ENCODE assay signal across 25 cellular contexts in genomic region chr12:27995406-27995805, GRCh38. TPM values are rescaled to one million over a fixed set of nuclear protein-coding genes. Genes with fewer than 3 reads are reported as not detected.
DNase-seq lines count a peak whose midpoint lies in the region; ATAC-seq and TF ChIP-seq lines count a peak whose summit lies in the region.
"Had no signal": no experiment of that assay in that cellular context is flagged by ENCODE, and none has a peak within 500 bp of the region (broad histone marks: within the 10 kb centered on the region; RNA-seq: fewer than 3 reads in every experiment).

No MANE protein-coding gene starts in this region.

- H2AFZ ChIP-seq in GM23338 = peak overlapping the region; percentile 63; the same call in 1 of the 2 replicates

- H3K4me3 ChIP-seq in GM23338 = no peak overlapping the region
- H3K4me3 ChIP-seq: BLaER1, GM12878 had no signal

- no peaks in the 10 kb centered on the region for H3K36me3 Mint-ChIP-seq in GM23338 (ENCODE audit: low read depth)
- no peaks in the 10 kb centered on the region for H3K36me3 Mint-ChIP-seq in activated T-helper 17 cell treated with anti-CD3 and anti-CD28 coated beads, Interleukin-2, amount 50 U/mL, for 72 hours (ENCODE audit: low read depth)
- H3K36me3 Mint-ChIP-seq: CD14-positive monocyte; CD4-positive, alpha-beta memory T cell; CD4-positive, CD25-positive, alpha-beta regulatory T cell; CD8-positive, alpha-beta memory T cell had no signal

- H3K4me1 Mint-ChIP-seq in GM23338 = peaks cover 14% of the 10 kb centered on the region; the same call in 2 of the 3 replicates
- H3K4me1 Mint-ChIP-seq in activated T-helper 17 cell treated with anti-CD3 and anti-CD28 coated beads, Interleukin-2, amount 50 U/mL, for 72 hours = no peaks in the 10 kb centered on the region
- H3K4me1 Mint-ChIP-seq: CD14-positive monocyte; CD4-positive, alpha-beta memory T cell; CD4-positive, CD25-positive, alpha-beta regulatory T cell; CD8-positive, alpha-beta memory T cell had no signal

- no peak for TF ChIP-seq CTCF in GM23338 (conservative IDR thresholded peaks at IDR 0.05; ENCODE audit: low read depth in 2 of 2)

- no peaks in the 10 kb centered on the region for H3K27me3 Mint-ChIP-seq in GM23338 (ENCODE audit: insufficient read depth, low read depth, poor library complexity)
- H3K27me3 Mint-ChIP-seq in activated T-helper 17 cell treated with anti-CD3 and anti-CD28 coated beads, Interleukin-2, amount 50 U/mL, for 72 hours = peaks cover 4% of the 10 kb centered on the region
- H3K27me3 Mint-ChIP-seq: CD4-positive, alpha-beta memory T cell had no signal

- no peaks in the 10 kb centered on the region for H3K36me3 ChIP-seq in GM23338 (ENCODE audit: insufficient read depth)
- H3K36me3 ChIP-seq: BE2C, BLaER1 had no signal

- H4K20me1 ChIP-seq in GM23338 (replicated peaks; ENCODE audit: insufficient read depth) = no peaks in the 10 kb centered on the region
- H4K20me1 ChIP-seq: BLaER1 had no signal

- H3K27me3 ChIP-seq in GM23338 (ENCODE audit: insufficient read depth) = no peaks in the 10 kb centered on the region
- H3K27me3 ChIP-seq: BLaER1 had no signal

- H3K4me3 Mint-ChIP-seq in GM23338 = no peak overlapping the region
- H3K4me3 Mint-ChIP-seq in activated T-helper 17 cell treated with anti-CD3 and anti-CD28 coated beads, Interleukin-2, amount 50 U/mL, for 72 hours = no peak overlapping the region
- H3K4me3 Mint-ChIP-seq: CD14-positive monocyte; CD4-positive, alpha-beta memory T cell; CD4-positive, CD25-positive, alpha-beta regulatory T cell; CD8-positive, alpha-beta memory T cell had no signal

- H3K4me1 ChIP-seq in GM23338 (ENCODE audit: insufficient read depth) = peaks cover 4% of the 10 kb centered on the region; the same call in 1 of the 2 replicates
- H3K4me1 ChIP-seq: BE2C, BLaER1 had no signal

- ATAC-seq in GM23338 (no peak), GM18873 (IDR thresholded peaks at IDR 0.05; ENCODE audit: low FRiP score, unreplicated experiment) (no peak)
- ATAC-seq in activated T-helper 17 cell treated with anti-CD3 and anti-CD28 coated beads, Interleukin-2, amount 50 U/mL, for 72 hours (replicated peaks) = no peak
- ATAC-seq: GM12878 had no signal

- H3K79me2 ChIP-seq in GM23338 (replicated peaks; ENCODE audit: insufficient read depth) = no peaks in the 10 kb centered on the region

- no peaks in the 10 kb centered on the region for H3K9me3 Mint-ChIP-seq in GM23338
- H3K9me3 Mint-ChIP-seq in activated T-helper 17 cell treated with anti-CD3 and anti-CD28 coated beads, Interleukin-2, amount 50 U/mL, for 72 hours = no peaks in the 10 kb centered on the region

- H3K9me2 ChIP-seq in GM23338 (ENCODE audit: insufficient read depth) = peaks cover 13% of the 10 kb centered on the region

- DNase-seq in GM23338 (ENCODE audit: low spot score) (no peak), putamen (ENCODE audit: low spot score) (peak; percentile 50), GM19238 (ENCODE audit: insufficient read length, low spot score) (no peak), SW480 (ENCODE audit: low spot score) (no peak)
- DNase-seq: 8988T; ACHN; BE2C; C1 segment of cervical spinal cord; CD4-positive, alpha-beta memory T cell; CD4-positive, CD25-positive, alpha-beta regulatory T cell; CD8-positive, alpha-beta memory T cell; COR-L47; DMS 273 treated with DMSO at 0.1 percent for 48 hours; DMS153; DMS53; DMS79; DND-41; EL; GDM1 had no signal

- no peak overlapping the region for H3K27ac Mint-ChIP-seq in GM23338
- H3K27ac Mint-ChIP-seq in activated T-helper 17 cell treated with anti-CD3 and anti-CD28 coated beads, Interleukin-2, amount 50 U/mL, for 72 hours = peak overlapping the region; percentile 5
- H3K27ac Mint-ChIP-seq: CD14-positive monocyte; CD8-positive, alpha-beta memory T cell had no signal

- no peak overlapping the region for H3K27ac ChIP-seq in GM23338 (ENCODE audit: low read depth)
- H3K27ac ChIP-seq: BLaER1 had no signal

- no peaks in the 10 kb centered on the region for H3F3A ChIP-seq in GM23338 (replicated peaks; ENCODE audit: low read depth)

- H3K4me2 ChIP-seq in GM23338 = no peak overlapping the region
- H3K4me2 ChIP-seq: BLaER1 had no signal

TF ChIP-seq in GM23338, 12 proteins besides CTCF, POLR2A, EP300 and RAD21 (continues in another document):
- TF ChIP-seq EZH2 (IDR thresholded peaks at IDR 0.05; ENCODE audit: low read depth, unreplicated experiment) (no peak), CREB1 (CRISPR knock-in tag; IDR thresholded peaks at IDR 0.05; ENCODE audit: low read depth) (no peak), ETS1 (IDR thresholded peaks at IDR 0.05) (no peak), ZNF114 (CRISPR knock-in tag; IDR thresholded peaks at IDR 0.05) (no peak), STAT1 (IDR thresholded peaks at IDR 0.05; ENCODE audit: unreplicated experiment) (no peak), REST (IDR thresholded peaks at IDR 0.05; ENCODE audit: unreplicated experiment) (no peak), POLR2AphosphoS5 (IDR thresholded peaks at IDR 0.05; ENCODE audit: low read depth) (no peak), JUNB (IDR thresholded peaks at IDR 0.05; ENCODE audit: unreplicated experiment) (no peak), EZH2phosphoT487 (IDR thresholded peaks at IDR 0.05; ENCODE audit: unreplicated experiment) (no peak), NANOG (IDR thresholded peaks at IDR 0.05; ENCODE audit: borderline replicate concordance) (no peak)

RNA-seq across cellular contexts. Expression of gene PTHLH, which starts 22.9 kb away (rescaled TPM):
- total RNA-seq in GM23338 (2014; rRNA removed; shearing (Covaris generic)) = not detected in 2 replicates
- not detected in 2 replicates for polyA plus RNA-seq in GM23338 (2016; fragmentation: Nextera tagmentation; extraction: Ambion mirVana)
- total RNA-seq in activated T-helper 17 cell treated with anti-CD3 and anti-CD28 coated beads, Interleukin-2, amount 50 U/mL, for 72 hours = not detected
- total RNA-seq: CD4-positive, alpha-beta memory T cell; CD4-positive, CD25-positive, alpha-beta regulatory T cell; G401; GM12878 had no signal
- polyA plus RNA-seq: CD14-positive monocyte; CD4-positive, alpha-beta memory T cell; CD8-positive, alpha-beta memory T cell had no signal
